ENCODE assay signal across 8 cellular contexts in the genomic region with DNA sequence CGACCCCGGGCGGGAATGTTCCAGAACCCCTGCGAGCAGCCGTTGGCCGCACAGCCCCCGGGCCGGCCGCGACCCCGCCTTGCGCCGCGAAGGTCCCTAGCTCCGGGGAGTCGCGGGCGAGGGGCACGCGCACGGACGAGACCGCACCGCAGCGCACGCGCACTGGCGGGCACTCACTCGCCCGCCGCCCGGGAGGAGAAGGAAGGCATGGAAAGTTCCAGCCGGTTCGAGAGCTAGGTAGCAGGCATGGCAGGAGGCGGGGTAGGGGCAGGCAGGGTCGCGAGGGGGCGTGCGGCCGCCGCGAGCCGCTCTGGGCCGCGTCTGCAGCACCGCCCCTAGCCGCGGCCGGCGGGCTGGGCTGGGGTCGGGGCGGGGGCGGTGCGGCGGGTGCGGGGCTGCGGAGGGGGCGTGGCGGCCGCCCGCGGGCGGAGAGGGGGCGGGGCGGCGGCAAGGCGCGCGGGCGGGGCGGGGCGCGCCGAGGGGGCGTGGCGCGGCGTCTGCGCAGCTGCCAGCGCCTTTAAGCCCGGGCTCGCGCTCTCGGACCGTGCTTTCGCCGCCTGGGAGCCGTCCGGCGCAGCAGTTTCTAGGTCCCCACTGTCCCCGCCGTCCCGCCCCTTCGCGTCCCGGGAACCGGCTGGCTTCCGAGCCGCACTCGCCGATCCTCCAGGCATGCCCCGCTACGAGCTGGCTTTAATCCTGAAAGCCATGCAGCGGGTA. TPM values are rescaled to one million over a fixed set of nuclear protein-coding genes. Genes with fewer than 3 reads are reported as not detected.
A peak's percentile ranks its signal among the peaks of the same experiment; 100 is the strongest.
DNase-seq lines count a peak whose midpoint lies in the region; ATAC-seq and TF ChIP-seq lines count a peak whose summit lies in the region.

A gene (plus strand): TSS at position 547 of the 717 bp plus-strand sequence. CDS start 123 bp downstream, at position 670.
A gene (plus strand): TSS at position 547 of the 717 bp plus-strand sequence. CDS start 21,621 bp downstream, outside the sequence.

- H3K27me3 Mint-ChIP-seq in stimulated activated naive CD8-positive, alpha-beta T cell treated with anti-CD3 and anti-CD28 coated beads, Interleukin-15, amount 100 ng/mL, for 72 hours = no peaks in the 10 kb centered on the region

- H3F3A ChIP-seq in neural cell (ENCODE audit: insufficient read depth, low read length, poor library complexity, severe bottlenecking) = no peaks in the 10 kb centered on the region

- H3K4me1 Mint-ChIP-seq in stimulated activated naive CD8-positive, alpha-beta T cell treated with anti-CD3 and anti-CD28 coated beads, Interleukin-15, amount 100 ng/mL, for 72 hours = peaks cover 51% of the 10 kb centered on the region

- TF ChIP-seq RAD21 in neural cell (conservative IDR thresholded peaks at IDR 0.05) = peak; percentile 57

- peak; percentile 95 for TF ChIP-seq POLR2A in Raji (IDR thresholded peaks at IDR 0.05; ENCODE audit: insufficient read depth, low read depth, low read length)

- peak within 1 kb of the TSS; percentile 60; the same call in 1 of the 2 replicates for H2AFZ ChIP-seq in Karpas-422 (ENCODE audit: low read length)
- peak within 1 kb of the TSS; percentile 45 for H2AFZ ChIP-seq in neural cell (ENCODE audit: low read depth, low read length)

- H3K4me3 ChIP-seq in Karpas-422 (ENCODE audit: low read length) (peak within 1 kb of the TSS; percentile 84), foreskin fibroblast (ENCODE audit: low read depth in 1 of 2, low read length in 2 of 2) (peak within 1 kb of the TSS; percentile 78 to 80), neural cell (ENCODE audit: low read length) (peak within 1 kb of the TSS; percentile 73)

- peak within 1 kb of the TSS; percentile 94 to 95 for H3K27ac Mint-ChIP-seq in stimulated activated naive CD8-positive, alpha-beta T cell treated with anti-CD3 and anti-CD28 coated beads, Interleukin-15, amount 100 ng/mL, for 72 hours

- H3K4me1 ChIP-seq in Karpas-422 (ENCODE audit: low read length) = peaks cover 49% of the 10 kb centered on the region

- H3K79me2 ChIP-seq in Karpas-422 (ENCODE audit: low read length) (peaks cover 42% of the 10 kb centered on the region), neural cell (replicated peaks; ENCODE audit: insufficient read depth, low read length) (peaks cover 37% of the 10 kb centered on the region)

- peak; percentile 92 for DNase-seq in Daoy (ENCODE audit: low read depth)
- DNase-seq in Karpas-422 = peak; percentile 93
- peak; percentile 68 for DNase-seq in activated gamma-delta T cell (lab: John Stamatoyannopoulos, UW)
- peak; percentile 82 to 94 for DNase-seq in foreskin fibroblast
- DNase-seq in stimulated activated naive CD8-positive, alpha-beta T cell treated with anti-CD3 and anti-CD28 coated beads, Interleukin-15, amount 100 ng/mL, for 72 hours = peak; percentile 73 to 75

- H3K9ac ChIP-seq in Karpas-422 (ENCODE audit: low read length) (peak within 1 kb of the TSS; percentile 84), neural cell (ENCODE audit: low read length) (peak within 1 kb of the TSS; percentile 78)

- ATAC-seq in GM21825 (IDR thresholded peaks at IDR 0.05; ENCODE audit: unreplicated experiment) = peak; percentile 58
- ATAC-seq in stimulated activated naive CD8-positive, alpha-beta T cell treated with anti-CD3 and anti-CD28 coated beads, Interleukin-15, amount 100 ng/mL, for 72 hours = peak; percentile 82

- peaks cover 33% of the 10 kb centered on the region for H3K36me3 ChIP-seq in Karpas-422 (ENCODE audit: insufficient read depth, low read length)
- H3K36me3 ChIP-seq in neural cell (ENCODE audit: insufficient read depth, low read length) = no peaks in the 10 kb centered on the region

- peak within 1 kb of the TSS; percentile 82 for H3K27ac ChIP-seq in Karpas-422 (ENCODE audit: low read length)
- no peak within 1 kb of the TSS for H3K27ac ChIP-seq in neural cell (ENCODE audit: low read length)

- no peaks in the 10 kb centered on the region for H3K9me3 Mint-ChIP-seq in stimulated activated naive CD8-positive, alpha-beta T cell treated with anti-CD3 and anti-CD28 coated beads, Interleukin-15, amount 100 ng/mL, for 72 hours

- H3K4me2 ChIP-seq in Karpas-422 (ENCODE audit: low read depth, low read length, poor library complexity, severe bottlenecking) (peak within 1 kb of the TSS; percentile 88), neural cell (ENCODE audit: low read length) (peak within 1 kb of the TSS; percentile 89)

- TF ChIP-seq CTCF in foreskin fibroblast (IDR thresholded peaks at IDR 0.05; ENCODE audit: low read depth, low read length) = no peak
- peak; percentile 43 for TF ChIP-seq CTCF in neural cell (IDR thresholded peaks at IDR 0.05; ENCODE audit: poor library complexity, severe bottlenecking)

- H3K9me2 ChIP-seq in Karpas-422 (replicated peaks; ENCODE audit: insufficient read depth, low read length) = no peaks in the 10 kb centered on the region
- H3K9me2 ChIP-seq in neural cell (ENCODE audit: insufficient read depth, low read length) = no peaks in the 10 kb centered on the region

- H4K20me1 ChIP-seq in Karpas-422 (ENCODE audit: insufficient read depth, low read depth, low read length) = peaks cover 9% of the 10 kb centered on the region; the same call in 1 of the 2 replicates
- H4K20me1 ChIP-seq in neural cell (ENCODE audit: insufficient read depth) = no peaks in the 10 kb centered on the region

- no peaks in the 10 kb centered on the region for H3K9me3 ChIP-seq in Karpas-422 (ENCODE audit: low read length)
- no peaks in the 10 kb centered on the region for H3K9me3 ChIP-seq in neural cell (ENCODE audit: low read length)

- TF ChIP-seq EP300 in neural cell (conservative IDR thresholded peaks at IDR 0.05; ENCODE audit: poor library complexity, severe bottlenecking) = no peak

- H3K27me3 ChIP-seq in Karpas-422 (ENCODE audit: low read length) (no peaks in the 10 kb centered on the region), neural cell (ENCODE audit: insufficient read depth, low read depth, low read length) (no peaks in the 10 kb centered on the region)

- H3K4me3 Mint-ChIP-seq in stimulated activated naive CD8-positive, alpha-beta T cell treated with anti-CD3 and anti-CD28 coated beads, Interleukin-15, amount 100 ng/mL, for 72 hours = peak within 1 kb of the TSS; percentile 92

TF ChIP-seq in neural cell, 6 proteins besides CTCF, POLR2A, EP300 and RAD21:
- TF ChIP-seq EZH2 (IDR thresholded peaks at IDR 0.05; ENCODE audit: borderline replicate concordance, insufficient read depth, low read length, poor library complexity, severe bottlenecking) (no peak), MXI1 (conservative IDR thresholded peaks at IDR 0.05; ENCODE audit: poor library complexity, severe bottlenecking) (peak; percentile 63), POLR2AphosphoS5 (IDR thresholded peaks at IDR 0.05) (peak; percentile 78), SMC3 (conservative IDR thresholded peaks at IDR 0.05; ENCODE audit: poor library complexity) (peak; percentile 58), TAF1 (IDR thresholded peaks at IDR 0.05; ENCODE audit: low read depth) (no peak)
TF ChIP-seq in neural cell: peak in this region for 3.

RNA-seq across cellular contexts. Expression of the first gene that starts in this region (rescaled TPM):
- total RNA-seq in Daoy (2014; rRNA removed; shearing (Covaris generic)) = 18.3 TPM in 2 replicates
- total RNA-seq in Karpas-422 (2014; rRNA removed; shearing (Covaris generic); ENCODE audit: low replicate concordance) = 28.4 and 56.8 TPM in 2 replicates
- polyA plus RNA-seq in neural cell = 69.1 and 70.1 TPM in 2 replicates
- polyA minus RNA-seq in neural cell = 21.4 and 25.8 TPM in 2 replicates

RNA-seq across cellular contexts. Expression of the second gene that starts in this region (rescaled TPM):
- total RNA-seq in Daoy (2014; rRNA removed; shearing (Covaris generic)) = 9.8 and 11.3 TPM in 2 replicates
- 23.7 and 55.0 TPM in 2 replicates for total RNA-seq in Karpas-422 (2014; rRNA removed; shearing (Covaris generic); ENCODE audit: low replicate concordance)
- 17.0 and 18.2 TPM in 2 replicates for polyA plus RNA-seq in neural cell
- 71.6 and 87.2 TPM in 2 replicates for polyA minus RNA-seq in neural cell
